ENCODE assay signal across 1 cellular context in genomic region chr5:150434502-150434901, GRCh38.
TF ChIP-seq lines count a peak whose summit lies in the region.

No MANE protein-coding gene starts in this region.

TF ChIP-seq in IMR-90, 13 proteins besides CTCF, POLR2A, EP300 and RAD21:
- TF ChIP-seq NFE2L2 (IDR thresholded peaks at IDR 0.05; ENCODE audit: low read depth, low read length) (no peak), MAFK (IDR thresholded peaks at IDR 0.05; ENCODE audit: low read depth, low read length) (no peak), BHLHE40 (IDR thresholded peaks at IDR 0.05; ENCODE audit: low read depth, low read length) (peak; percentile 19; the same call in 1 of the 2 replicates), MAZ (IDR thresholded peaks at IDR 0.05; ENCODE audit: borderline replicate concordance, low read depth, low read length) (peak; percentile 50; the same call in 1 of the 2 replicates), SMC3 (IDR thresholded peaks at IDR 0.05; ENCODE audit: low read depth, low read length) (peak; percentile 3; the same call in 1 of the 2 replicates), RCOR1 (IDR thresholded peaks at IDR 0.05; ENCODE audit: insufficient replicate concordance, low read length) (peak; percentile 79), MXI1 (IDR thresholded peaks at IDR 0.05; ENCODE audit: borderline replicate concordance, low read depth, low read length) (no peak)
